1 cellular context compared by ENCODE assay signal in genomic region chr2:72723769-72724370, GRCh38.
TF ChIP-seq lines count a peak whose summit lies in the region.

No MANE protein-coding gene starts in this region.

TF ChIP-seq in HepG2, 621 proteins besides CTCF, POLR2A, EP300 and RAD21 (continued from another document and continues in another):
- TF ChIP-seq ZBTB1 (CRISPR knock-in tag; IDR thresholded peaks at IDR 0.05; ENCODE audit: borderline replicate concordance) = no peak
- 0 out of 2 replicates have a peak, but pooled peaks have one; percentile 50 for TF ChIP-seq PHF21A (CRISPR knock-in tag; IDR thresholded peaks at IDR 0.05)
- TF ChIP-seq BCL6 (CRISPR knock-in tag; IDR thresholded peaks at IDR 0.05) = peak; percentile 90
- no peak for TF ChIP-seq SP4 (CRISPR knock-in tag; IDR thresholded peaks at IDR 0.05)
- TF ChIP-seq, protein P1, sequence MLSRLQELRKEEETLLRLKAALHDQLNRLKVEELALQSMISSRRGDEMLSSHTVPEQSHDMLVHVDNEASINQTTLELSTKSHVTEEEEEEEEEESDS (CRISPR knock-in tag; IDR thresholded peaks at IDR 0.05; ENCODE audit: borderline replicate concordance) = 0 out of 2 replicates have a peak, but pooled peaks have one; percentile 42
- no peak for TF ChIP-seq YY1 (IDR thresholded peaks at IDR 0.05; ENCODE audit: insufficient read depth, insufficient replicate concordance, low read depth, low read length)
- peak; percentile 46; the same call in 1 of the 2 replicates for TF ChIP-seq FOXK2 (IDR thresholded peaks at IDR 0.05)
- TF ChIP-seq U2AF1 (optimal IDR thresholded peaks at IDR 0.05; ENCODE audit: low read depth, low read length) = no peak
- TF ChIP-seq ZNF331 (CRISPR knock-in tag; IDR thresholded peaks at IDR 0.05) = peak; percentile 83; the same call in 1 of the 2 replicates
- no peak for TF ChIP-seq TAF1 (CRISPR knock-in tag; IDR thresholded peaks at IDR 0.05)
- peak; percentile 91 for TF ChIP-seq PAXIP1 (CRISPR knock-in tag; conservative IDR thresholded peaks at IDR 0.05)
- no peak for TF ChIP-seq ZNF569 (CRISPR knock-in tag; IDR thresholded peaks at IDR 0.05; ENCODE audit: borderline replicate concordance)
- peak; percentile 75 for TF ChIP-seq ZMYM4 (CRISPR knock-in tag; IDR thresholded peaks at IDR 0.05)
- TF ChIP-seq GATAD2A (CRISPR knock-in tag; IDR thresholded peaks at IDR 0.05) = peak; percentile 85
- TF ChIP-seq REST (IDR thresholded peaks at IDR 0.05; ENCODE audit: borderline replicate concordance in 1 of 2, low read depth in 1 of 2, low read length in 2 of 2) = no peak; a peak in 1 of 4 replicates
- peak; percentile 56; the same call in 1 of the 2 replicates for TF ChIP-seq SMAD3 (CRISPR knock-in tag; IDR thresholded peaks at IDR 0.05)
- no peak for TF ChIP-seq JARID2 (CRISPR knock-in tag; IDR thresholded peaks at IDR 0.05; ENCODE audit: insufficient replicate concordance)
- TF ChIP-seq BRD4 (CRISPR knock-in tag; IDR thresholded peaks at IDR 0.05) = no peak
- no peak for TF ChIP-seq SOX6 (IDR thresholded peaks at IDR 0.05)
- peak; percentile 73 for TF ChIP-seq SOX6 (CRISPR knock-in tag; IDR thresholded peaks at IDR 0.05)
- TF ChIP-seq TBL1XR1 (IDR thresholded peaks at IDR 0.05; ENCODE audit: borderline replicate concordance, low read length, partially characterized antibody) = peak; percentile 69
- peak; percentile 47; the same call in 1 of the 2 replicates for TF ChIP-seq SALL1 (CRISPR knock-in tag; IDR thresholded peaks at IDR 0.05)
- peak; percentile 65; the same call in 1 of the 2 replicates for TF ChIP-seq ZNF124 (CRISPR knock-in tag; IDR thresholded peaks at IDR 0.05)
- 0 out of 2 replicates have a peak, but pooled peaks have one; percentile 12 for TF ChIP-seq MAFF (IDR thresholded peaks at IDR 0.05; ENCODE audit: low read depth, low read length)
- TF ChIP-seq, protein P2, sequence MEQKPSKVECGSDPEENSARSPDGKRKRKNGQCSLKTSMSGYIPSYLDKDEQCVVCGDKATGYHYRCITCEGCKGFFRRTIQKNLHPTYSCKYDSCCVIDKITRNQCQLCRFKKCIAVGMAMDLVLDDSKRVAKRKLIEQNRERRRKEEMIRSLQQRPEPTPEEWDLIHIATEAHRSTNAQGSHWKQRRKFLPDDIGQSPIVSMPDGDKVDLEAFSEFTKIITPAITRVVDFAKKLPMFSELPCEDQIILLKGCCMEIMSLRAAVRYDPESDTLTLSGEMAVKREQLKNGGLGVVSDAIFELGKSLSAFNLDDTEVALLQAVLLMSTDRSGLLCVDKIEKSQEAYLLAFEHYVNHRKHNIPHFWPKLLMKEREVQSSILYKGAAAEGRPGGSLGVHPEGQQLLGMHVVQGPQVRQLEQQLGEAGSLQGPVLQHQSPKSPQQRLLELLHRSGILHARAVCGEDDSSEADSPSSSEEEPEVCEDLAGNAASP (CRISPR knock-in tag; IDR thresholded peaks at IDR 0.05; ENCODE audit: borderline replicate concordance) = peak; percentile 85
- TF ChIP-seq RAD51 (IDR thresholded peaks at IDR 0.05; ENCODE audit: borderline replicate concordance) = no peak
- TF ChIP-seq ZNF646 (CRISPR knock-in tag; IDR thresholded peaks at IDR 0.05) = no peak
- TF ChIP-seq ZNF839 (CRISPR knock-in tag; IDR thresholded peaks at IDR 0.05; ENCODE audit: borderline replicate concordance) = no peak
- peak; percentile 69 for TF ChIP-seq ARID3A (IDR thresholded peaks at IDR 0.05; ENCODE audit: low read depth, low read length)
- peak; percentile 87; the same call in 1 of the 2 replicates for TF ChIP-seq HNRNPUL1 (IDR thresholded peaks at IDR 0.05; ENCODE audit: low read depth, low read length)
- TF ChIP-seq, protein P3, sequence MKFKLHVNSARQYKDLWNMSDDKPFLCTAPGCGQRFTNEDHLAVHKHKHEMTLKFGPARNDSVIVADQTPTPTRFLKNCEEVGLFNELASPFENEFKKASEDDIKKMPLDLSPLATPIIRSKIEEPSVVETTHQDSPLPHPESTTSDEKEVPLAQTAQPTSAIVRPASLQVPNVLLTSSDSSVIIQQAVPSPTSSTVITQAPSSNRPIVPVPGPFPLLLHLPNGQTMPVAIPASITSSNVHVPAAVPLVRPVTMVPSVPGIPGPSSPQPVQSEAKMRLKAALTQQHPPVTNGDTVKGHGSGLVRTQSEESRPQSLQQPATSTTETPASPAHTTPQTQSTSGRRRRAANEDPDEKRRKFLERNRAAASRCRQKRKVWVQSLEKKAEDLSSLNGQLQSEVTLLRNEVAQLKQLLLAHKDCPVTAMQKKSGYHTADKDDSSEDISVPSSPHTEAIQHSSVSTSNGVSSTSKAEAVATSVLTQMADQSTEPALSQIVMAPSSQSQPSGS (CRISPR knock-in tag; IDR thresholded peaks at IDR 0.05) = peak; percentile 74
- no peak for TF ChIP-seq SPEN (CRISPR knock-in tag; IDR thresholded peaks at IDR 0.05; ENCODE audit: low read depth)
- TF ChIP-seq FOXP1 (IDR thresholded peaks at IDR 0.05) = no peak
- TF ChIP-seq FOXP1 (CRISPR knock-in tag; IDR thresholded peaks at IDR 0.05) = peak; percentile 72; the same call in 1 of the 2 replicates
- peak; percentile 89 for TF ChIP-seq NR2F2 (IDR thresholded peaks at IDR 0.05; ENCODE audit: borderline replicate concordance, low read depth)
- 0 out of 2 replicates have a peak, but pooled peaks have one; percentile 60 for TF ChIP-seq MLX (CRISPR knock-in tag; IDR thresholded peaks at IDR 0.05)
- no peak for TF ChIP-seq RFXAP (CRISPR knock-in tag; IDR thresholded peaks at IDR 0.05; ENCODE audit: borderline replicate concordance)
- peak; percentile 89 for TF ChIP-seq NR2F6 (IDR thresholded peaks at IDR 0.05)
- peak; percentile 89 for TF ChIP-seq NR2F6 (CRISPR knock-in tag; IDR thresholded peaks at IDR 0.05)
- TF ChIP-seq, protein P4, sequence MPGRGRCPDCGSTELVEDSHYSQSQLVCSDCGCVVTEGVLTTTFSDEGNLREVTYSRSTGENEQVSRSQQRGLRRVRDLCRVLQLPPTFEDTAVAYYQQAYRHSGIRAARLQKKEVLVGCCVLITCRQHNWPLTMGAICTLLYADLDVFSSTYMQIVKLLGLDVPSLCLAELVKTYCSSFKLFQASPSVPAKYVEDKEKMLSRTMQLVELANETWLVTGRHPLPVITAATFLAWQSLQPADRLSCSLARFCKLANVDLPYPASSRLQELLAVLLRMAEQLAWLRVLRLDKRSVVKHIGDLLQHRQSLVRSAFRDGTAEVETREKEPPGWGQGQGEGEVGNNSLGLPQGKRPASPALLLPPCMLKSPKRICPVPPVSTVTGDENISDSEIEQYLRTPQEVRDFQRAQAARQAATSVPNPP (CRISPR knock-in tag; IDR thresholded peaks at IDR 0.05) = peak; percentile 76; the same call in 1 of the 2 replicates
- TF ChIP-seq ZNF792 (CRISPR knock-in tag; IDR thresholded peaks at IDR 0.05) = peak; percentile 96
- no peak for TF ChIP-seq ZNF530 (CRISPR knock-in tag; IDR thresholded peaks at IDR 0.05; ENCODE audit: low read depth)
- TF ChIP-seq MIER3 (CRISPR knock-in tag; IDR thresholded peaks at IDR 0.05; ENCODE audit: borderline replicate concordance) = peak; percentile 69; the same call in 1 of the 2 replicates
